In genomic region chr5:66015296-66015960, GRCh38 we compare ENCODE assay signal across 1 cellular context.
TF ChIP-seq lines count a peak whose summit lies in the region.

No MANE protein-coding gene starts in this region.

TF ChIP-seq in HepG2, 621 proteins besides CTCF, POLR2A, EP300 and RAD21 (continued from another document):
- no peak for TF ChIP-seq ZNF274 (CRISPR knock-in tag; IDR thresholded peaks at IDR 0.05)
- no peak for TF ChIP-seq ZSCAN12 (CRISPR knock-in tag; IDR thresholded peaks at IDR 0.05)
- no peak for TF ChIP-seq ZSCAN25 (CRISPR knock-in tag; IDR thresholded peaks at IDR 0.05)
- TF ChIP-seq ZNF619 (CRISPR knock-in tag; IDR thresholded peaks at IDR 0.05), result no peak
- no peak for TF ChIP-seq ZMYM3 (CRISPR knock-in tag; IDR thresholded peaks at IDR 0.05)
- no peak for TF ChIP-seq SP5 (CRISPR knock-in tag; IDR thresholded peaks at IDR 0.05; ENCODE audit: borderline replicate concordance, low read depth)
- TF ChIP-seq SIX1 (CRISPR knock-in tag; IDR thresholded peaks at IDR 0.05; ENCODE audit: borderline replicate concordance), result no peak
- TF ChIP-seq ARID2 (CRISPR knock-in tag; IDR thresholded peaks at IDR 0.05; ENCODE audit: borderline replicate concordance), result no peak
- TF ChIP-seq SATB2 (CRISPR knock-in tag; IDR thresholded peaks at IDR 0.05), result no peak
TF ChIP-seq in HepG2: peak in this region for 0.
